25 cellular contexts compared by ENCODE assay signal in genomic region chr13:50842246-50842645, GRCh38. TPM values are rescaled to one million over a fixed set of nuclear protein-coding genes. Genes with fewer than 3 reads are reported as not detected.
A peak's percentile ranks its signal among the peaks of the same experiment; 100 is the strongest.
DNase-seq lines count a peak whose midpoint lies in the region; ATAC-seq and TF ChIP-seq lines count a peak whose summit lies in the region.
"Had no signal": no experiment of that assay in that cellular context is flagged by ENCODE, and none has a peak within 500 bp of the region (broad histone marks: within the 10 kb centered on the region; RNA-seq: fewer than 3 reads in every experiment).

No MANE protein-coding gene starts in this region.

- CTCF ChIA-PET in CD4-positive, alpha-beta T cell (lab: Charles Lee): no interaction called here

- H3K4me2 ChIP-seq in neural progenitor cell: peak overlapping the region; percentile 84

- peaks cover 10% of the 10 kb centered on the region for H3K27me3 ChIP-seq in CD4-positive, alpha-beta T cell (ENCODE audit: control insufficient read depth, insufficient read depth, low read length)
- H3K27me3 ChIP-seq in neural progenitor cell (peaks cover 59% of the 10 kb centered on the region), prostate gland (replicated peaks; ENCODE audit: insufficient read depth) (peaks cover 3% of the 10 kb centered on the region)
- H3K27me3 ChIP-seq: brain microvascular endothelial cell, uterus had no signal

- no peak overlapping the region for H3K9ac ChIP-seq in neural progenitor cell
- H3K9ac ChIP-seq: GM23248 had no signal

- no peak overlapping the region for H2AFZ ChIP-seq in neural progenitor cell (replicated peaks)

- POLR2A ChIA-PET in CD4-positive, alpha-beta T cell (lab: Charles Lee): no interaction called here

- intact Hi-C loops in CD4-positive, alpha-beta T cell (cut with DNase I, micrococcal nuclease): no loop called here
- intact Hi-C loops in prostate gland (cut with DNase I): no loop called here

- H3K27ac Mint-ChIP-seq in CD4-positive, alpha-beta T cell: no peak overlapping the region
- no peak overlapping the region for H3K27ac Mint-ChIP-seq in chondrocyte (ENCODE audit: unreplicated experiment)
- H3K27ac Mint-ChIP-seq in neural progenitor cell: no peak overlapping the region
- H3K27ac Mint-ChIP-seq: activated T-helper 1 cell treated with anti-CD3 and anti-CD28 coated beads, Interleukin-12 subunit alpha, Interleukin-12 subunit beta, Interleukin-2, Interleukin-4 antibody, amounts not matched to agents 30 ng/mL and 10 ng/mL and 1 ng/mL, durations not matched to agents 14 hours and 24 hours and 36 hours; immature natural killer cell had no signal

- H3F3A ChIP-seq in neural progenitor cell (ENCODE audit: low read depth): peaks cover 9% of the 10 kb centered on the region

- no peaks in the 10 kb centered on the region for H3K36me3 ChIP-seq in neural progenitor cell
- no peaks in the 10 kb centered on the region for H3K36me3 ChIP-seq in prostate gland
- H3K36me3 ChIP-seq: brain microvascular endothelial cell, colonic mucosa, left ventricle myocardium inferior, uterus had no signal

- peaks cover 18% of the 10 kb centered on the region for H3K4me1 Mint-ChIP-seq in CD4-positive, alpha-beta T cell (ENCODE audit: low read depth)
- peaks cover 31% of the 10 kb centered on the region for H3K4me1 Mint-ChIP-seq in chondrocyte (ENCODE audit: low read depth)
- peaks cover 21% of the 10 kb centered on the region for H3K4me1 Mint-ChIP-seq in neural progenitor cell

- no peak for TF ChIP-seq CTCF in CD4-positive, alpha-beta T cell (IDR thresholded peaks at IDR 0.05)
- TF ChIP-seq CTCF in chondrocyte (IDR thresholded peaks at IDR 0.05) (no peak), neural progenitor cell (IDR thresholded peaks at IDR 0.05) (no peak), prostate gland (IDR thresholded peaks at IDR 0.05) (no peak)

- no peak overlapping the region for H3K4me3 ChIP-seq in neural progenitor cell
- H3K4me3 ChIP-seq in prostate gland: no peak overlapping the region
- H3K4me3 ChIP-seq: GM23248, uterus had no signal

- no peaks in the 10 kb centered on the region for H3K36me3 Mint-ChIP-seq in CD4-positive, alpha-beta T cell (ENCODE audit: low read depth)
- no peaks in the 10 kb centered on the region for H3K36me3 Mint-ChIP-seq in chondrocyte (ENCODE audit: low read depth)
- peaks cover 2% of the 10 kb centered on the region for H3K36me3 Mint-ChIP-seq in neural progenitor cell
- H3K36me3 Mint-ChIP-seq: immature natural killer cell had no signal

- H3K79me2 ChIP-seq in neural progenitor cell (ENCODE audit: low read depth): no peaks in the 10 kb centered on the region

- peak overlapping the region; percentile 7 for H3K4me3 Mint-ChIP-seq in CD4-positive, alpha-beta T cell
- H3K4me3 Mint-ChIP-seq in chondrocyte (ENCODE audit: unreplicated experiment) (peak overlapping the region; percentile 37), neural progenitor cell (peak overlapping the region; percentile 81)
- H3K4me3 Mint-ChIP-seq: activated T-helper 1 cell treated with anti-CD3 and anti-CD28 coated beads, Interleukin-12 subunit alpha, Interleukin-12 subunit beta, Interleukin-2, Interleukin-4 antibody, amounts not matched to agents 30 ng/mL and 10 ng/mL and 1 ng/mL, durations not matched to agents 14 hours and 24 hours and 36 hours had no signal

- H3K27me3 Mint-ChIP-seq in CD4-positive, alpha-beta T cell: peaks cover 17% of the 10 kb centered on the region
- H3K27me3 Mint-ChIP-seq in chondrocyte (ENCODE audit: low read depth) (peaks cover 3% of the 10 kb centered on the region), neural progenitor cell (ENCODE audit: insufficient read depth, low read depth) (peaks cover 12% of the 10 kb centered on the region)

- H3K4me1 ChIP-seq in neural progenitor cell (peaks cover 9% of the 10 kb centered on the region), prostate gland (replicated peaks) (no peaks in the 10 kb centered on the region)
- H3K4me1 ChIP-seq: colonic mucosa, uterus had no signal

- DNase-seq in CD4-positive, alpha-beta T cell: no peak
- DNase-seq in NCI-H82 treated with DMSO at 0.1 percent for 48 hours (lab: John Stamatoyannopoulos, UW; ENCODE audit: unreplicated experiment) (peak; percentile 89), chondrocyte (ENCODE audit: low spot score) (no peak), neural progenitor cell (ENCODE audit: low spot score) (no peak), 8988T (no peak), prostate gland (ENCODE audit: low spot score) (no peak)
- DNase-seq: ACHN; activated CD4-positive, alpha-beta T cell treated with anti-CD3 and anti-CD28 coated beads for 48 hours; brain microvascular endothelial cell; colonic mucosa; GM23248; immature natural killer cell; Kasumi-1; left ventricle myocardium inferior; NCI-H1092 treated with DMSO at 0.1 percent for 48 hours; NCI-H2081 treated with DMSO at 0.1 percent for 48 hours; NCI-H446; NK-92 treated with Interleukin-12 subunit alpha and Interleukin-12 subunit beta, amount 100 ng/mL, for 24 hours; stimulated activated CD8-positive, alpha-beta memory T cell treated with anti-CD3 and anti-CD28 coated beads, Interleukin-4, amount 100 ng/mL, for 48 hours; uterus had no signal

- peaks cover 3% of the 10 kb centered on the region for H4K20me1 ChIP-seq in neural progenitor cell (ENCODE audit: low read depth)

- H3K27ac ChIP-seq in CD4-positive, alpha-beta T cell (ENCODE audit: low read depth, low read length): no peak overlapping the region
- H3K27ac ChIP-seq in neural progenitor cell (no peak overlapping the region), prostate gland (no peak overlapping the region)
- H3K27ac ChIP-seq: brain microvascular endothelial cell, colonic mucosa, GM23248, left ventricle myocardium inferior, RWPE1, uterus had no signal

- 93% methylated on average over 5 of the region's 5 CpGs for WGBS in prostate gland

- no peak for ATAC-seq in CD4-positive, alpha-beta T cell (ENCODE audit: poor library complexity)
- ATAC-seq in GM21367 (IDR thresholded peaks at IDR 0.05; ENCODE audit: unreplicated experiment): no peak
- ATAC-seq in HG03520 (IDR thresholded peaks at IDR 0.05; ENCODE audit: unreplicated experiment): no peak

- TF ChIP-seq POLR2A in prostate gland (IDR thresholded peaks at IDR 0.05): no peak

- H3K9me3 ChIP-seq in CD4-positive, alpha-beta T cell (ENCODE audit: control insufficient read depth, low read length): no peaks in the 10 kb centered on the region
- H3K9me3 ChIP-seq in neural progenitor cell (ENCODE audit: low read depth): no peaks in the 10 kb centered on the region
- H3K9me3 ChIP-seq in prostate gland: no peaks in the 10 kb centered on the region
- H3K9me3 ChIP-seq: colonic mucosa, left ventricle myocardium inferior, uterus had no signal

- no peaks in the 10 kb centered on the region for H3K9me3 Mint-ChIP-seq in CD4-positive, alpha-beta T cell
- no peaks in the 10 kb centered on the region for H3K9me3 Mint-ChIP-seq in chondrocyte (ENCODE audit: low read depth)
- H3K9me3 Mint-ChIP-seq in neural progenitor cell: peaks cover 2% of the 10 kb centered on the region
- H3K9me3 Mint-ChIP-seq: activated T-helper 1 cell treated with anti-CD3 and anti-CD28 coated beads, Interleukin-12 subunit alpha, Interleukin-12 subunit beta, Interleukin-2, Interleukin-4 antibody, amounts not matched to agents 30 ng/mL and 10 ng/mL and 1 ng/mL, durations not matched to agents 14 hours and 24 hours and 36 hours; immature natural killer cell had no signal

RNA-seq across cellular contexts. Expression of gene DLEU7, which starts 1.2 kb away (rescaled TPM):
- not detected for total RNA-seq in CD4-positive, alpha-beta T cell
- total RNA-seq in chondrocyte (not detected in 3 replicates), neural progenitor cell (ENCODE audit: low replicate concordance) (0.25 TPM in 1 of 2 replicates, not detected in the other), prostate gland (under 1 TPM; 0.09 to 0.45 TPM)
- total RNA-seq: activated T-helper 1 cell treated with anti-CD3 and anti-CD28 coated beads, Interleukin-12 subunit alpha, Interleukin-12 subunit beta, Interleukin-2, Interleukin-4 antibody, amounts not matched to agents 30 ng/mL and 10 ng/mL and 1 ng/mL, durations not matched to agents 14 hours and 24 hours and 36 hours; fibroblast of lung; GM23248; uterus had no signal

Comparison
In these comparisons a context has a peak if more than half of its experiments do, and no peak if none do; other contexts are left out.
1. H3K4me3 Mint-ChIP-seq: peak in every context shown above with its lines; median percentile 81 in neural progenitor cell; 37 in chondrocyte; 7 in CD4-positive, alpha-beta T cell.